In genomic region chr17:50163846-50164696, GRCh38 we compare ENCODE assay signal across 19 cellular contexts. TPM values are rescaled to one million over a fixed set of nuclear protein-coding genes. Genes with fewer than 3 reads are reported as not detected.
A peak's percentile ranks its signal among the peaks of the same experiment; 100 is the strongest.
DNase-seq lines count a peak whose midpoint lies in the region; ATAC-seq and TF ChIP-seq lines count a peak whose summit lies in the region.
"Had no signal": no experiment of that assay in that cellular context is flagged by ENCODE, and none has a peak within 500 bp of the region (broad histone marks: within the 10 kb centered on the region; RNA-seq: fewer than 3 reads in every experiment).

No MANE protein-coding gene starts in this region.

- peak; percentile 70 to 74 for ATAC-seq in stimulated activated naive B cell treated with anti-CD40 and anti-IgM and Interleukin-4, amounts not matched to agents 10 μg/mL and 1 μg/mL and 100 μg/mL, for 72 hours (replicated peaks)
- ATAC-seq in GM21515 (IDR thresholded peaks at IDR 0.05; ENCODE audit: unreplicated experiment) (no peak), HG03095 (IDR thresholded peaks at IDR 0.05; ENCODE audit: unreplicated experiment) (no peak)
- ATAC-seq: A549, left lung had no signal

- H3K4me1 Mint-ChIP-seq in activated CD4-positive, alpha-beta T cell treated with anti-CD3 and anti-CD28 coated beads, Interleukin-2, amount 10 ng/mL, durations not matched to agents 7 days and 5 days: peaks cover 29% of the 10 kb centered on the region
- peaks cover 55 to 59% of the 10 kb centered on the region in 2 donors for H3K4me1 Mint-ChIP-seq in stimulated activated naive B cell treated with anti-CD40 and anti-IgM and Interleukin-4, amounts not matched to agents 10 μg/mL and 1 μg/mL and 100 μg/mL, for 72 hours
- H3K4me1 Mint-ChIP-seq in glutamatergic neuron (ENCODE audit: low read depth, unreplicated experiment): peaks cover 17% of the 10 kb centered on the region

- no peaks in the 10 kb centered on the region for H3K27me3 ChIP-seq in cardiac muscle cell
- H3K27me3 ChIP-seq: SJSA1 had no signal

- POLR2A ChIA-PET in activated CD4-positive, alpha-beta T cell treated with anti-CD3 and anti-CD28 coated beads, Interleukin-2, amount 10 ng/mL, durations not matched to agents 7 days and 5 days (lab: Charles Lee): no interaction called here

- peaks cover 7% of the 10 kb centered on the region for H3K36me3 Mint-ChIP-seq in activated CD4-positive, alpha-beta T cell treated with anti-CD3 and anti-CD28 coated beads, Interleukin-2, amount 10 ng/mL, durations not matched to agents 7 days and 5 days (ENCODE audit: low read depth)
- peaks cover 1 to 3% of the 10 kb centered on the region in 2 donors for H3K36me3 Mint-ChIP-seq in stimulated activated naive B cell treated with anti-CD40 and anti-IgM and Interleukin-4, amounts not matched to agents 10 μg/mL and 1 μg/mL and 100 μg/mL, for 72 hours
- H3K36me3 Mint-ChIP-seq in glutamatergic neuron (ENCODE audit: unreplicated experiment): no peaks in the 10 kb centered on the region

- peak overlapping the region; percentile 86 for H3K27ac ChIP-seq in cardiac muscle cell
- H3K27ac ChIP-seq: GM23248, left lung, SJSA1 had no signal

- H3K4me3 ChIP-seq in cardiac muscle cell: no peak overlapping the region
- H3K4me3 ChIP-seq: A549, GM23248, left lung, SJSA1 had no signal

- DNase-seq in activated CD4-positive, alpha-beta T cell treated with anti-CD3 and anti-CD28 coated beads, Interleukin-2, amount 10 ng/mL, durations not matched to agents 7 days and 5 days: no peak
- no peak for DNase-seq in activated CD4-positive, alpha-beta T cell treated with anti-CD3 and anti-CD28 coated beads for 4 hours
- DNase-seq in Kasumi-1 (lab: John Stamatoyannopoulos, UW) (peak; percentile 51 to 57), cardiac muscle cell (ENCODE audit: low read depth in 1 of 2, low spot score in 1 of 2) (peak in 1 of 2 donors; percentile 58), glutamatergic neuron (no peak)
- DNase-seq in stimulated activated naive B cell treated with anti-CD40 and anti-IgM and Interleukin-4, amounts not matched to agents 10 μg/mL and 1 μg/mL and 100 μg/mL, for 72 hours: peak; percentile 72
- DNase-seq: activated effector memory CD4-positive, alpha-beta T cell treated with Interleukin-2 at 50 U/mL for 16 hours; GM23248; head of caudate nucleus; NCI-H1436 treated with DMSO at 0.1 percent for 48 hours; nucleus accumbens had no signal

- peak overlapping the region; percentile 28 for H3K27ac Mint-ChIP-seq in activated CD4-positive, alpha-beta T cell treated with anti-CD3 and anti-CD28 coated beads, Interleukin-2, amount 10 ng/mL, durations not matched to agents 7 days and 5 days
- peak overlapping the region; percentile 80 for H3K27ac Mint-ChIP-seq in stimulated activated naive B cell treated with anti-CD40 and anti-IgM and Interleukin-4, amounts not matched to agents 10 μg/mL and 1 μg/mL and 100 μg/mL, for 72 hours
- H3K27ac Mint-ChIP-seq in glutamatergic neuron (ENCODE audit: unreplicated experiment): no peak overlapping the region

- TF ChIP-seq CTCF in cardiac muscle cell (IDR thresholded peaks at IDR 0.05; ENCODE audit: low read depth, low read length): no peak
- no peak for TF ChIP-seq CTCF in glutamatergic neuron (IDR thresholded peaks at IDR 0.05; ENCODE audit: partially characterized antibody, unreplicated experiment)

- H3K4me1 ChIP-seq in cardiac muscle cell (ENCODE audit: low read depth): peaks cover 32% of the 10 kb centered on the region

- H3K9me3 Mint-ChIP-seq in activated CD4-positive, alpha-beta T cell treated with anti-CD3 and anti-CD28 coated beads, Interleukin-2, amount 10 ng/mL, durations not matched to agents 7 days and 5 days: peaks cover 4% of the 10 kb centered on the region
- H3K9me3 Mint-ChIP-seq in stimulated activated naive B cell treated with anti-CD40 and anti-IgM and Interleukin-4, amounts not matched to agents 10 μg/mL and 1 μg/mL and 100 μg/mL, for 72 hours: no peaks in the 10 kb centered on the region
- peaks cover 5% of the 10 kb centered on the region for H3K9me3 Mint-ChIP-seq in glutamatergic neuron (ENCODE audit: unreplicated experiment)
- H3K9me3 Mint-ChIP-seq: central memory CD8-positive, alpha-beta T cell had no signal

- CTCF ChIA-PET in activated CD4-positive, alpha-beta T cell treated with anti-CD3 and anti-CD28 coated beads, Interleukin-2, amount 10 ng/mL, durations not matched to agents 7 days and 5 days (lab: Charles Lee): interaction anchor here (1.1 to 1.5 kb wide), 2 partner anchors 8 to 10 kb away, joined by 3 to 5 read pairs; no protein-coding TSS in a partner anchor

- H3K36me3 ChIP-seq in cardiac muscle cell: no peaks in the 10 kb centered on the region
- H3K36me3 ChIP-seq: left lung, SJSA1 had no signal

- no peaks in the 10 kb centered on the region for H3K9me3 ChIP-seq in cardiac muscle cell (ENCODE audit: low read depth)
- H3K9me3 ChIP-seq: A549, left lung, SJSA1 had no signal

- H3K27me3 Mint-ChIP-seq in activated CD4-positive, alpha-beta T cell treated with anti-CD3 and anti-CD28 coated beads, Interleukin-2, amount 10 ng/mL, durations not matched to agents 7 days and 5 days: peaks cover 4% of the 10 kb centered on the region
- no peaks in the 10 kb centered on the region for H3K27me3 Mint-ChIP-seq in stimulated activated naive B cell treated with anti-CD40 and anti-IgM and Interleukin-4, amounts not matched to agents 10 μg/mL and 1 μg/mL and 100 μg/mL, for 72 hours
- H3K27me3 Mint-ChIP-seq in glutamatergic neuron (ENCODE audit: unreplicated experiment): peaks cover 13% of the 10 kb centered on the region
- H3K27me3 Mint-ChIP-seq: central memory CD8-positive, alpha-beta T cell had no signal

- H3K4me3 Mint-ChIP-seq in activated CD4-positive, alpha-beta T cell treated with anti-CD3 and anti-CD28 coated beads, Interleukin-2, amount 10 ng/mL, durations not matched to agents 7 days and 5 days: no peak overlapping the region
- H3K4me3 Mint-ChIP-seq in stimulated activated naive B cell treated with anti-CD40 and anti-IgM and Interleukin-4, amounts not matched to agents 10 μg/mL and 1 μg/mL and 100 μg/mL, for 72 hours: peak overlapping the region; percentile 63 to 77
- H3K4me3 Mint-ChIP-seq in glutamatergic neuron (ENCODE audit: unreplicated experiment): no peak overlapping the region
- H3K4me3 Mint-ChIP-seq: central memory CD8-positive, alpha-beta T cell had no signal

RNA-seq across cellular contexts. Expression of gene SGCA, which starts 1.7 kb away (rescaled TPM):
- not detected for total RNA-seq in activated CD4-positive, alpha-beta T cell treated with anti-CD3 and anti-CD28 coated beads, Interleukin-2, amount 10 ng/mL, durations not matched to agents 7 days and 5 days
- 57.5 and 63.3 TPM in 2 replicates for total RNA-seq in cardiac muscle cell
- 69.9 and 90.6 TPM in 2 replicates for polyA plus RNA-seq in cardiac muscle cell
- 1.3 TPM for total RNA-seq in glutamatergic neuron (ENCODE audit: unreplicated experiment)
- total RNA-seq: endothelial cell of umbilical vein, GM23248, HT-29 had no signal
- polyA plus RNA-seq: endothelial cell of umbilical vein had no signal

RNA-seq across cellular contexts. Expression of gene PPP1R9B, which starts 13.6 kb away (rescaled TPM):
- 100 to 1,000 TPM; 110 to 117 TPM for total RNA-seq in activated CD4-positive, alpha-beta T cell treated with anti-CD3 and anti-CD28 coated beads, Interleukin-2, amount 10 ng/mL, durations not matched to agents 7 days and 5 days
- total RNA-seq in cardiac muscle cell (45.6 and 59.4 TPM in 2 replicates), glutamatergic neuron (ENCODE audit: unreplicated experiment) (74.0 TPM)
- 6.0 and 6.2 TPM in 2 replicates for polyA plus RNA-seq in cardiac muscle cell

RNA-seq across cellular contexts. Expression of gene SAMD14, which starts 34.1 kb away (rescaled TPM):
- under 1 TPM; 0.07 to 0.23 TPM for total RNA-seq in activated CD4-positive, alpha-beta T cell treated with anti-CD3 and anti-CD28 coated beads, Interleukin-2, amount 10 ng/mL, durations not matched to agents 7 days and 5 days
- 1.2 and 2.8 TPM in 2 replicates for total RNA-seq in cardiac muscle cell
- 2.0 and 2.5 TPM in 2 replicates for polyA plus RNA-seq in cardiac muscle cell
- 95.0 TPM for total RNA-seq in glutamatergic neuron (ENCODE audit: unreplicated experiment)

RNA-seq across cellular contexts. Expression of gene COL1A1, which starts 37.4 kb away (rescaled TPM):
- under 1 TPM; 0.31 to 0.55 TPM for total RNA-seq in activated CD4-positive, alpha-beta T cell treated with anti-CD3 and anti-CD28 coated beads, Interleukin-2, amount 10 ng/mL, durations not matched to agents 7 days and 5 days
- 80.6 and 127 TPM in 2 replicates for total RNA-seq in cardiac muscle cell
- polyA plus RNA-seq in cardiac muscle cell: 212 and 261 TPM in 2 replicates
- total RNA-seq in glutamatergic neuron (ENCODE audit: unreplicated experiment): 10.1 TPM

Comparison
In these comparisons a context has a peak if more than half of its experiments do, and no peak if none do; other contexts are left out.
1. DNase-seq: peak in Kasumi-1 (2 of 2) and stimulated activated naive B cell treated with anti-CD40 and anti-IgM and Interleukin-4, amounts not matched to agents 10 μg/mL and 1 μg/mL and 100 μg/mL, for 72 hours (single experiment); none in activated CD4-positive, alpha-beta T cell treated with anti-CD3 and anti-CD28 coated beads, Interleukin-2, amount 10 ng/mL, durations not matched to agents 7 days and 5 days (single experiment), activated CD4-positive, alpha-beta T cell treated with anti-CD3 and anti-CD28 coated beads for 4 hours (0 of 2) and glutamatergic neuron (single experiment).
2. H3K4me3 Mint-ChIP-seq: peak in stimulated activated naive B cell treated with anti-CD40 and anti-IgM and Interleukin-4, amounts not matched to agents 10 μg/mL and 1 μg/mL and 100 μg/mL, for 72 hours (2 of 2); none in activated CD4-positive, alpha-beta T cell treated with anti-CD3 and anti-CD28 coated beads, Interleukin-2, amount 10 ng/mL, durations not matched to agents 7 days and 5 days (single experiment) and glutamatergic neuron (single experiment).
3. ATAC-seq: peak in stimulated activated naive B cell treated with anti-CD40 and anti-IgM and Interleukin-4, amounts not matched to agents 10 μg/mL and 1 μg/mL and 100 μg/mL, for 72 hours (2 of 2); none in GM21515 (single experiment) and HG03095 (single experiment).
4. RNA of gene SGCA, which starts 1.7 kb away (total RNA-seq): 57.5 to 63.3 TPM in cardiac muscle cell; 1.3 TPM in glutamatergic neuron (single experiment) and not detected in activated CD4-positive, alpha-beta T cell treated with anti-CD3 and anti-CD28 coated beads, Interleukin-2, amount 10 ng/mL, durations not matched to agents 7 days and 5 days; every median in the first group is over 10 times any median in the second.
5. RNA of gene SAMD14, which starts 34.1 kb away (total RNA-seq): 95.0 TPM in glutamatergic neuron (single experiment); 1.2 to 2.8 TPM in cardiac muscle cell and 0.07 to 0.23 TPM in activated CD4-positive, alpha-beta T cell treated with anti-CD3 and anti-CD28 coated beads, Interleukin-2, amount 10 ng/mL, durations not matched to agents 7 days and 5 days; every median in the first group is over 10 times any median in the second.